Comparison of ENCODE assay signal across 11 cellular contexts in the genomic region with DNA sequence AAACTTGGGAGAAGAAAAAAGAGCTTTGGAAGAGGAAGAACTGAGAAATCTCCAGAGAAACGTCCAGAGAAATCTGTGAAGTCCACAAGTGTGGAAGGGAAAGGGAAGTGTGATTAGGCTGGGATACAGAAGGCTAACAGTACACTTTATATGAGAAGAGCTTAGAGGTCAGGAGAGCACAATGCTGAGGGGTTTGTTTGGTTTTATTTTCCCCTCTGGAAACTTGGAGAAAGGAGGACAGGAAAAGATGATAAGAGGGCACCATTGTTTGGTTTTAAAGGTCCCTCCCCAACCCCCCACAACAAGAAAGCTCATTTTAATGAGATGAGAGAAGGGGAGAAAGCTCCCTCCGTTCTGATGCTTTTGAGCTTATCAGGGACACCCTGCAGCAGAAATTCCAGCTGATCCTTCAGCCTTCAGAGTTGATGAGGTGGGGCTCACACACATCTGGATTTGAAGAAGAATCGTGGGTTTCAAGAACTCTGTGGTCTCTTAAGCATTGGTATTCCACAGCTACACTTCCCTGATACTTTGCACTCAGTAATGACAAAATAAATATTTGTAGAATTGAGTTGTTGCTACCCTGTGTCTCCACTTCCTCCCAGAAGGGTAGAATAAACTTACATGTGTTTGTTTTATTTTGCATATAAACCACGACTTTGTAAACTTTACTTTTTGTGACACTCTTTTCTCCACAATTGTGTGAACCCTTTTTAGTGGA. TPM values are rescaled to one million over a fixed set of nuclear protein-coding genes. Genes with fewer than 3 reads are reported as not detected.
DNase-seq lines count a peak whose midpoint lies in the region; ATAC-seq, FAIRE-seq and TF ChIP-seq lines count a peak whose summit lies in the region.
"Had no signal": no experiment of that assay in that cellular context is flagged by ENCODE, and none has a peak within 500 bp of the region (broad histone marks: within the 10 kb centered on the region; RNA-seq: fewer than 3 reads in every experiment).

No MANE protein-coding gene starts in this region.

- in situ Hi-C loops in HepG2 (cut with HindIII; ENCODE audit: extremely low pct_ligation_motif_present, low pct_unique_long_range_greater_than_20kb): no loop called here

- peak overlapping the region; percentile 85 for H3K9ac ChIP-seq in HepG2 (ENCODE audit: insufficient read depth, low read depth, low read length)

- no peak for DNase-seq in activated naive CD4-positive, alpha-beta T cell treated with Interleukin-2 at 50 U/mL for 16 hours
- DNase-seq in ascending aorta (ENCODE audit: low spot score in 2 of 2) (no peak), HepG2 (ENCODE audit: low spot score) (peak; percentile 70), tibial nerve (ENCODE audit: low spot score in 2 of 2) (no peak), NCI-H1417 (lab: John Stamatoyannopoulos, UW) (no peak), SKM-1 (lab: John Stamatoyannopoulos, UW; ENCODE audit: unreplicated experiment) (no peak)
- DNase-seq: NCI-H2227 treated with DMSO at 0.1 percent for 48 hours had no signal

- H3K4me3 Mint-ChIP-seq in activated naive CD4-positive, alpha-beta T cell treated with anti-CD3 and anti-CD28 coated beads, Interleukin-2, amount 50 U/mL, for 24 hours: peak overlapping the region; percentile 89

- BruUV-seq in HepG2 (replicated peaks; lab: Mats Ljungman, UMichigan): TSS peak; percentile 46

- CTCF ChIA-PET in HepG2 (lab: Yijun Ruan, JAX; ENCODE audit: low intra/inter-chr PET ratio, low total read pairs): interaction anchor here (1.4 kb wide), 1 partner anchor 97 kb away, joined by 3 read pairs; no protein-coding TSS in a partner anchor

- peak; percentile 79 for FAIRE-seq in HepG2 (lab: Jason Lieb, UNC)
- FAIRE-seq: frontal cortex had no signal

- H3K9me3 Mint-ChIP-seq in activated naive CD4-positive, alpha-beta T cell treated with anti-CD3 and anti-CD28 coated beads, Interleukin-2, amount 50 U/mL, for 24 hours: no peaks in the 10 kb centered on the region

- H3K4me1 ChIP-seq in ascending aorta (peaks cover 0 to 12% of the 10 kb centered on the region in 2 donors), HepG2 (ENCODE audit: insufficient read depth, low read length) (peaks cover 75% of the 10 kb centered on the region), tibial nerve (peaks cover 0 to 50% (median 11%) of the 10 kb centered on the region in 4 donors)
- H3K4me1 ChIP-seq: prostate gland had no signal

- peaks cover 39% of the 10 kb centered on the region for H3K79me2 ChIP-seq in HepG2 (ENCODE audit: insufficient read depth, low read length)

- H3K36me3 ChIP-seq in ascending aorta: no peaks in the 10 kb centered on the region
- H3K36me3 ChIP-seq in HepG2 (replicated peaks in 1 of 2; ENCODE audit: control insufficient read depth in 1 of 2, insufficient read depth in 2 of 2, low read length in 2 of 2): no peaks in the 10 kb centered on the region; a peak in 2 of 5 replicates
- no peaks in the 10 kb centered on the region for H3K36me3 ChIP-seq in tibial nerve
- H3K36me3 ChIP-seq: prostate gland had no signal

- peaks cover 46% of the 10 kb centered on the region for H3K4me1 Mint-ChIP-seq in activated naive CD4-positive, alpha-beta T cell treated with anti-CD3 and anti-CD28 coated beads, Interleukin-2, amount 50 U/mL, for 24 hours

- peak overlapping the region; percentile 75 for H3K4me2 ChIP-seq in HepG2 (ENCODE audit: low read depth, low read length)

- no peak for TF ChIP-seq CTCF in ascending aorta (IDR thresholded peaks at IDR 0.05)
- no peak for TF ChIP-seq CTCF in HepG2 (CRISPR knock-in tag; IDR thresholded peaks at IDR 0.05)
- no peak for TF ChIP-seq CTCF in tibial nerve (IDR thresholded peaks at IDR 0.05)

- TF ChIP-seq POLR2A in HepG2 (IDR thresholded peaks at IDR 0.05; ENCODE audit: insufficient read depth in 1 of 2, low read depth in 2 of 2, low read length in 2 of 2): peak in 1 of 2 experiments; percentile 38; a peak in 2 of 4 replicates
- no peak for TF ChIP-seq POLR2A in tibial nerve (IDR thresholded peaks at IDR 0.05)

- H3K4me3 ChIP-seq in ascending aorta: peak overlapping the region; percentile 75 to 88
- H3K4me3 ChIP-seq in HepG2 (replicated peaks in 1 of 3; ENCODE audit: insufficient read depth in 1 of 3, low read depth in 2 of 3, low read length in 3 of 3): peak overlapping the region; percentile 76 to 88 (median 79)
- peak overlapping the region in 1 of 4 donors; percentile 81 for H3K4me3 ChIP-seq in tibial nerve

- ATAC-seq in HepG2: peak; percentile 61
- ATAC-seq in HG03354 (IDR thresholded peaks at IDR 0.05; ENCODE audit: poor library complexity, severe bottlenecking, unreplicated experiment): no peak

- H3K9me3 ChIP-seq in ascending aorta (no peaks in the 10 kb centered on the region), HepG2 (ENCODE audit: low read length) (no peaks in the 10 kb centered on the region), tibial nerve (no peaks in the 10 kb centered on the region)
- H3K9me3 ChIP-seq: prostate gland had no signal

- H4K20me1 ChIP-seq in HepG2 (ENCODE audit: insufficient read depth, low read length): no peaks in the 10 kb centered on the region

- TF ChIP-seq RAD21 in HepG2 (CRISPR knock-in tag; IDR thresholded peaks at IDR 0.05): no peak

- 5% methylated on average over 4 of the region's 4 CpGs for WGBS in HepG2 (ENCODE audit: low lambda C conversion rate)
- WGBS in tibial nerve, 2 donors: 21% methylated on average over 4 of the region's 4 CpGs

- POLR2A ChIA-PET in HepG2 (lab: Yijun Ruan, JAX): interaction anchor here (0.7 to 4.6 kb wide), 11 partner anchors 11 to 226 kb away, joined by 3 to 99 read pairs (median 6); partner anchors contain the start of gene SYNCRIP

- peaks cover 47% of the 10 kb centered on the region for H3K27me3 Mint-ChIP-seq in activated naive CD4-positive, alpha-beta T cell treated with anti-CD3 and anti-CD28 coated beads, Interleukin-2, amount 50 U/mL, for 24 hours

- H3K36me3 Mint-ChIP-seq in activated naive CD4-positive, alpha-beta T cell treated with anti-CD3 and anti-CD28 coated beads, Interleukin-2, amount 50 U/mL, for 24 hours: peaks cover 1% of the 10 kb centered on the region

- H2AFZ ChIP-seq in HepG2 (ENCODE audit: low read length): no peak overlapping the region

- intact Hi-C loops in ascending aorta (cut with DNase I) (loop anchor here (5.0 kb wide), 3 partner anchors 49 to 191 kb away; partner anchors contain the start of genes SNX14 and SYNCRIP), HepG2 (cut with micrococcal nuclease; ENCODE audit: unreplicated experiment) (loop anchor here (1.0 kb wide), 1 partner anchor 32 kb away; no protein-coding TSS in a partner anchor)

- TF ChIP-seq EP300 in HepG2 (IDR thresholded peaks at IDR 0.05; ENCODE audit: low read depth in 2 of 2, low read length in 2 of 2) (peak in 1 of 2 experiments; percentile 78; a peak in 2 of 4 replicates), HepG2 (CRISPR knock-in tag; IDR thresholded peaks at IDR 0.05; ENCODE audit: borderline replicate concordance) (no peak), tibial nerve (IDR thresholded peaks at IDR 0.05) (no peak)

- H3K27ac Mint-ChIP-seq in activated naive CD4-positive, alpha-beta T cell treated with anti-CD3 and anti-CD28 coated beads, Interleukin-2, amount 50 U/mL, for 24 hours: no peak overlapping the region

- H3K27me3 ChIP-seq in ascending aorta: no peaks in the 10 kb centered on the region
- no peaks in the 10 kb centered on the region; a peak in 1 of 5 replicates for H3K27me3 ChIP-seq in HepG2 (ENCODE audit: control insufficient read depth in 1 of 2, insufficient read depth in 2 of 2, low read length in 2 of 2)
- H3K27me3 ChIP-seq in tibial nerve: peaks cover 0 to 8% of the 10 kb centered on the region in 2 donors

- H3K27ac ChIP-seq in ascending aorta (peak overlapping the region; percentile 93 to 97), HepG2 (ENCODE audit: extremely low read length, insufficient read depth, low read length) (peak overlapping the region; percentile 84), tibial nerve (peak overlapping the region in 3 of 4 donors; percentile 20 to 95 (median 35))

TF ChIP-seq in HepG2, 621 proteins besides CTCF, POLR2A, EP300 and RAD21 (continues in another document):
- no peak for TF ChIP-seq GMEB2 (CRISPR knock-in tag; IDR thresholded peaks at IDR 0.05; ENCODE audit: low read depth)
- TF ChIP-seq ZNF296 (CRISPR knock-in tag; conservative IDR thresholded peaks at IDR 0.05): no peak

RNA-seq across cellular contexts. Expression of gene NT5E, which starts 1.9 kb away (rescaled TPM):
- total RNA-seq in ascending aorta (143 TPM), HepG2 (2016; rRNA removed; fragmentation: Illumina TruSeq; extraction: Trizol) (6.4 and 9.5 TPM in 2 replicates), tibial nerve (10 to 100 TPM; 23.1 to 32.2 (median 28.6) TPM)
- 2.7 and 3.2 TPM in 2 replicates for total RNA-seq in HepG2 (2016; cell fraction: cytosol; rRNA removed; fragmentation: Illumina TruSeq; extraction: Trizol; ENCODE audit: low read depth)
- 6.5 and 9.4 TPM in 2 replicates for total RNA-seq in HepG2 (2016; cell fraction: insoluble cytoplasmic fraction; rRNA removed; fragmentation: Illumina TruSeq; extraction: Trizol)
- 4.5 and 4.6 TPM in 2 replicates for total RNA-seq in HepG2 (2016; cell fraction: membrane; rRNA removed; fragmentation: Illumina TruSeq; extraction: Trizol)
- total RNA-seq in HepG2 (2016; cell fraction: nucleus; rRNA removed; fragmentation: Illumina TruSeq; extraction: Trizol): 11.7 and 12.4 TPM in 2 replicates
- 33.0 and 40.6 TPM in 2 replicates for polyA plus RNA-seq in HepG2 (2011; rRNA removed)
- polyA plus RNA-seq in HepG2 (2011; cell fraction: cytosol; rRNA removed): 28.1 and 33.2 TPM in 2 replicates
- 38.4 and 39.5 TPM in 2 replicates for polyA plus RNA-seq in HepG2 (2011; cell fraction: nucleus; rRNA removed)
- 41.1 and 41.9 TPM in 2 replicates for polyA plus RNA-seq in HepG2 (2012)
- 1.8 and 3.1 TPM in 2 replicates for polyA plus RNA-seq in HepG2 (2016; cell fraction: cytosol; fragmentation: Illumina TruSeq; extraction: Trizol; ENCODE audit: low read depth)
- polyA plus RNA-seq in HepG2 (2016; cell fraction: insoluble cytoplasmic fraction; fragmentation: Illumina TruSeq; extraction: Trizol; ENCODE audit: low read depth): 5.9 and 6.0 TPM in 2 replicates
- polyA plus RNA-seq in HepG2 (2016; cell fraction: membrane; fragmentation: Illumina TruSeq; extraction: Trizol; ENCODE audit: low read depth): 3.5 and 3.7 TPM in 2 replicates
- 12.7 and 12.8 TPM in 2 replicates for polyA plus RNA-seq in HepG2 (2016; cell fraction: nucleus; fragmentation: Illumina TruSeq; extraction: Trizol; ENCODE audit: insufficient read depth, low read depth)
- 4.8 and 51.2 TPM in 2 replicates for polyA minus RNA-seq in HepG2 (2011; rRNA and poly(A)+ RNA removed; ENCODE audit: low replicate concordance)
- polyA minus RNA-seq in HepG2 (2011; cell fraction: cytosol; rRNA and poly(A)+ RNA removed): 40.8 and 61.8 TPM in 2 replicates
- polyA minus RNA-seq in HepG2 (2011; cell fraction: nucleus; rRNA and poly(A)+ RNA removed): 27.0 and 35.1 TPM in 2 replicates

Comparison
In these comparisons a context has a peak if more than half of its experiments do, and no peak if none do; other contexts are left out.
1. H3K27ac ChIP-seq: peak in every context shown above with its lines; median percentile 95 in ascending aorta; 84 in HepG2; 35 in tibial nerve.